In genomic region chr18:58044370-58045264, GRCh38 we compare ENCODE assay signal across 8 cellular contexts. TPM values are rescaled to one million over a fixed set of nuclear protein-coding genes. Genes with fewer than 3 reads are reported as not detected.
DNase-seq lines count a peak whose midpoint lies in the region; ATAC-seq and TF ChIP-seq lines count a peak whose summit lies in the region.

No MANE protein-coding gene starts in this region.

- H3K4me1 Mint-ChIP-seq in brain: peaks cover 42% of the 10 kb centered on the region

- H3K4me3 Mint-ChIP-seq in brain: peak overlapping the region; percentile 91 to 99 (median 97)

- H3K27ac Mint-ChIP-seq in brain: peak overlapping the region; percentile 96 to 99 (median 98)

- H3K4me1 ChIP-seq in HUES48 (ENCODE audit: control insufficient read depth, insufficient read depth, low read length): peaks cover 24% of the 10 kb centered on the region

- H3K36me3 Mint-ChIP-seq in brain: no peaks in the 10 kb centered on the region

- peaks cover 0 to 3% (median 0%) of the 10 kb centered on the region in 5 experiments for H3K9me3 Mint-ChIP-seq in brain

- peak; percentile 45 for ATAC-seq in GM21528 (IDR thresholded peaks at IDR 0.05; ENCODE audit: low FRiP score, unreplicated experiment)

- H3K36me3 ChIP-seq in HUES48 (ENCODE audit: control insufficient read depth, insufficient read depth, low read length): no peaks in the 10 kb centered on the region

- DNase-seq in EH (ENCODE audit: low read depth) (peak; percentile 33), T-helper 9 cell (peak; percentile 17), inferior parietal cortex (ENCODE audit: extremely low spot score) (peak; percentile 38), SKM-1 treated with dmso at 0.1 percent for 144 hours (lab: John Stamatoyannopoulos, UW; ENCODE audit: unreplicated experiment) (no peak)
- DNase-seq in stimulated activated CD4-positive, alpha-beta T cell treated with anti-CD3 and anti-CD28 coated beads, Interleukin-12 subunit alpha, Interleukin-12 subunit beta, amount 100 ng/mL, for 4 hours: peak; percentile 27

- peak overlapping the region; percentile 95 for H3K4me3 ChIP-seq in HUES48 (ENCODE audit: low read depth, low read length)

- peak overlapping the region; percentile 67 for H3K9ac ChIP-seq in HUES48 (ENCODE audit: low read depth, low read length)

- peak overlapping the region; percentile 94 for H3K27ac ChIP-seq in HUES48 (ENCODE audit: low read depth, low read length)

- H3K27me3 Mint-ChIP-seq in brain: peaks cover 12% of the 10 kb centered on the region

- TF ChIP-seq CTCF in brain (conservative IDR thresholded peaks at IDR 0.05): peak; percentile 17 to 31

- no peaks in the 10 kb centered on the region for H3K27me3 ChIP-seq in HUES48 (ENCODE audit: control insufficient read depth, insufficient read depth, low read length)

- no peaks in the 10 kb centered on the region for H3K9me3 ChIP-seq in HUES48 (ENCODE audit: control insufficient read depth, insufficient read depth, low read length)

RNA-seq across cellular contexts. Expression of gene NEDD4L, which starts 0.6 kb away (rescaled TPM):
- 38.5 TPM for polyA plus RNA-seq in brain (ENCODE audit: insufficient read depth, low read depth, low replicate concordance)
